ENCODE assay signal across 3 cellular contexts in the genomic region with DNA sequence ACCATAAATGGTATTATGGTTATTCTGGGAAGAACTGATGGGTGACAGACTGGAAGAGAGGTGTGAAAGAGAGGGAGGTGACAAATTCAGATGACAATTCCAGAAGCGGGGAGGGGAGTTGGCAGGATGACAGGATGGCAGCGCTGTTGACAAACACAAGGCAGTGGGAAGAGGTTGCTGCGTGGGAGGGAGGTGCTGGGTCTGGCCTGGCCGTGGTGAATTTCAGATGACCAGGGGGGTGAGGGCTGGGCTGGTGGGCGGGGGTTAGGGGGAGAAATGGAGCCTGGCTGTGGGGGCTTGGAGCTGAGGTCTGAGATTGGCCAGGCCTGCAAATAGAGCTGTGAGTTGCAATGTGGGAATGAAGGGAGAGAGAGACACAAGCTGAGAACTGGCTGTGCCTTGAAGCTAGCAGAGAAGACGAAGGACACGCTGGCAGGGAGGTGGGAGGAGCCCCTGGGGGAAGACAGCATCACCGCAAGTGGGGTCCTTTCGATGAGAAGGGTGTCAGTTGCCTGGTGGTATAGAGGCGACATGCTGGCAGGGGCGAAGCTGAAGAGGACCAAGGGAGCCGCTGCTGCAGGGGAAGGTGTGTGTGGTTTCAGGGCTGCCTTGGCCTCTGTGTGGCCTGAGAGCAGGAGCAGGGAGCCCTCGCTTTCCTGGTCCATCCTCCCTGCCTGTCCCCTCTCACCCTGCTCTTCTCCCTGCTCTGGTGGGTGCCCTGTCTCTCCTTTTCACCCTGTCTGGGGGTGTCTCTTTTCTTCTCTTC.
TF ChIP-seq lines count a peak whose summit lies in the region.

No MANE protein-coding gene starts in this region.

TF ChIP-seq in SK-N-SH, 30 proteins besides CTCF, POLR2A, EP300 and RAD21 (continued from another document):
- TF ChIP-seq MAX (IDR thresholded peaks at IDR 0.05; ENCODE audit: low read depth) = no peak
- TF ChIP-seq NRF1 (IDR thresholded peaks at IDR 0.05; ENCODE audit: low read depth, low read length) = no peak
- TF ChIP-seq GATA2 (CRISPR knock-in tag; IDR thresholded peaks at IDR 0.05) = no peak
- no peak for TF ChIP-seq USF1 (IDR thresholded peaks at IDR 0.05; ENCODE audit: borderline replicate concordance, low read depth)
- TF ChIP-seq RXRA (IDR thresholded peaks at IDR 0.05; ENCODE audit: borderline replicate concordance, low read depth) = no peak
- TF ChIP-seq TAF1 (IDR thresholded peaks at IDR 0.05; ENCODE audit: borderline replicate concordance, low read depth, low read length) = no peak
- no peak for TF ChIP-seq NFIC (IDR thresholded peaks at IDR 0.05; ENCODE audit: borderline replicate concordance)
- TF ChIP-seq CHD2 (IDR thresholded peaks at IDR 0.05; ENCODE audit: low read length, partially characterized antibody) = no peak
- TF ChIP-seq ZBTB33 (IDR thresholded peaks at IDR 0.05; ENCODE audit: borderline replicate concordance, low read depth) = no peak
- TF ChIP-seq JUND (IDR thresholded peaks at IDR 0.05) = no peak
- no peak for TF ChIP-seq TEAD4 (IDR thresholded peaks at IDR 0.05; ENCODE audit: borderline replicate concordance, insufficient read depth)
- TF ChIP-seq SIN3A (IDR thresholded peaks at IDR 0.05; ENCODE audit: borderline replicate concordance, low read depth, low read length) = no peak
- TF ChIP-seq YY1 (IDR thresholded peaks at IDR 0.05; ENCODE audit: low read depth) = no peak
- TF ChIP-seq, protein P1, sequence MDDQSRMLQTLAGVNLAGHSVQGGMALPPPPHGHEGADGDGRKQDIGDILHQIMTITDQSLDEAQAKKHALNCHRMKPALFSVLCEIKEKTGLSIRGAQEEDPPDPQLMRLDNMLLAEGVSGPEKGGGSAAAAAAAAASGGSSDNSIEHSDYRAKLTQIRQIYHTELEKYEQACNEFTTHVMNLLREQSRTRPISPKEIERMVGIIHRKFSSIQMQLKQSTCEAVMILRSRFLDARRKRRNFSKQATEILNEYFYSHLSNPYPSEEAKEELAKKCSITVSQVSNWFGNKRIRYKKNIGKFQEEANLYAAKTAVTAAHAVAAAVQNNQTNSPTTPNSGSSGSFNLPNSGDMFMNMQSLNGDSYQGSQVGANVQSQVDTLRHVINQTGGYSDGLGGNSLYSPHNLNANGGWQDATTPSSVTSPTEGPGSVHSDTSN (IDR thresholded peaks at IDR 0.05) = no peak
- TF ChIP-seq RFX5 (IDR thresholded peaks at IDR 0.05; ENCODE audit: low read length) = no peak
- TF ChIP-seq FOSL2 (IDR thresholded peaks at IDR 0.05; ENCODE audit: borderline replicate concordance, low read depth) = no peak
- TF ChIP-seq MXI1 (IDR thresholded peaks at IDR 0.05; ENCODE audit: low read depth, low read length) = no peak

TF ChIP-seq in SK-N-SH treated with all-trans-retinoic acid at 6 μM for 48 hours, 23 proteins besides CTCF, POLR2A, EP300 and RAD21 (continued from another document):
- no peak for TF ChIP-seq PPARA (CRISPR knock-in tag; IDR thresholded peaks at IDR 0.05; ENCODE audit: borderline replicate concordance)
- no peak for TF ChIP-seq ARNTL (CRISPR knock-in tag; IDR thresholded peaks at IDR 0.05; ENCODE audit: borderline replicate concordance, low read depth)
- no peak for TF ChIP-seq CSDC2 (CRISPR knock-in tag; IDR thresholded peaks at IDR 0.05)
- TF ChIP-seq, protein P2, sequence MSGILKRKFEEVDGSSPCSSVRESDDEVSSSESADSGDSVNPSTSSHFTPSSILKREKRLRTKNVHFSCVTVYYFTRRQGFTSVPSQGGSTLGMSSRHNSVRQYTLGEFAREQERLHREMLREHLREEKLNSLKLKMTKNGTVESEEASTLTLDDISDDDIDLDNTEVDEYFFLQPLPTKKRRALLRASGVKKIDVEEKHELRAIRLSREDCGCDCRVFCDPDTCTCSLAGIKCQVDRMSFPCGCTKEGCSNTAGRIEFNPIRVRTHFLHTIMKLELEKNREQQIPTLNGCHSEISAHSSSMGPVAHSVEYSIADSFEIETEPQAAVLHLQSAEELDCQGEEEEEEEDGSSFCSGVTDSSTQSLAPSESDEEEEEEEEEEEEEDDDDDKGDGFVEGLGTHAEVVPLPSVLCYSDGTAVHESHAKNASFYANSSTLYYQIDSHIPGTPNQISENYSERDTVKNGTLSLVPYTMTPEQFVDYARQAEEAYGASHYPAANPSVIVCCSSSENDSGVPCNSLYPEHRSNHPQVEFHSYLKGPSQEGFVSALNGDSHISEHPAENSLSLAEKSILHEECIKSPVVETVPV (CRISPR knock-in tag; IDR thresholded peaks at IDR 0.05) = no peak
- no peak for TF ChIP-seq BACH2 (CRISPR knock-in tag; IDR thresholded peaks at IDR 0.05; ENCODE audit: borderline replicate concordance)
- no peak for TF ChIP-seq CREB5 (CRISPR knock-in tag; IDR thresholded peaks at IDR 0.05; ENCODE audit: low read depth)

TF ChIP-seq in WTC11, 78 proteins besides CTCF, POLR2A, EP300 and RAD21 (continued from another document):
- TF ChIP-seq ETV6 (CRISPR knock-in tag; IDR thresholded peaks at IDR 0.05) (no peak), SOX15 (CRISPR knock-in tag; IDR thresholded peaks at IDR 0.05) (no peak), ATF1 (CRISPR knock-in tag; IDR thresholded peaks at IDR 0.05) (no peak), FOXP1 (CRISPR knock-in tag; IDR thresholded peaks at IDR 0.05; ENCODE audit: borderline replicate concordance) (no peak)
